ENCODE assay signal across 10 cellular contexts in genomic region chr1:193569696-193570269, GRCh38.
A peak's percentile ranks its signal among the peaks of the same experiment; 100 is the strongest.
DNase-seq lines count a peak whose midpoint lies in the region; ATAC-seq lines count a peak whose summit lies in the region.
"Had no signal": no experiment of that assay in that cellular context is flagged by ENCODE, and none has a peak within 500 bp of the region (broad histone marks: within the 10 kb centered on the region; RNA-seq: fewer than 3 reads in every experiment).

No MANE protein-coding gene starts in this region.

- no peak for DNase-seq in activated naive CD8-positive, alpha-beta T cell treated with anti-CD3 and anti-CD28 coated beads, Interleukin-2, amount 10 ng/mL, durations not matched to agents 7 days and 5 days
- peak in 4 of 9 donors; percentile 2 to 31 (median 16) for DNase-seq in naive thymus-derived CD4-positive, alpha-beta T cell
- no peak for DNase-seq in cerebellar cortex (ENCODE audit: low spot score)
- DNase-seq: heart left ventricle, NCI-H1436 treated with DMSO at 0.1 percent for 48 hours had no signal

- H3K27me3 Mint-ChIP-seq in activated naive CD8-positive, alpha-beta T cell treated with anti-CD3 and anti-CD28 coated beads, Interleukin-2, amount 10 ng/mL, durations not matched to agents 7 days and 5 days: no peaks in the 10 kb centered on the region
- H3K27me3 Mint-ChIP-seq in naive thymus-derived CD4-positive, alpha-beta T cell: no peaks in the 10 kb centered on the region

- peaks cover 4 to 16% of the 10 kb centered on the region in 2 donors for H3K4me1 ChIP-seq in naive thymus-derived CD4-positive, alpha-beta T cell (ENCODE audit: control insufficient read depth in 2 of 2, insufficient read depth in 2 of 2, low read length in 2 of 2)

- H3K27ac ChIP-seq in naive thymus-derived CD4-positive, alpha-beta T cell (ENCODE audit: low read depth, low read length): no peak overlapping the region
- H3K27ac ChIP-seq: heart left ventricle had no signal

- no peak overlapping the region for H3K4me3 ChIP-seq in naive thymus-derived CD4-positive, alpha-beta T cell (ENCODE audit: low read length)
- H3K4me3 ChIP-seq: heart left ventricle had no signal

- no peaks in the 10 kb centered on the region for H3K9me3 ChIP-seq in naive thymus-derived CD4-positive, alpha-beta T cell (ENCODE audit: control insufficient read depth in 2 of 3, low read length in 3 of 3)

- ATAC-seq in GM18502 (IDR thresholded peaks at IDR 0.05; ENCODE audit: poor library complexity, unreplicated experiment) (peak; percentile 72), HG03135 (IDR thresholded peaks at IDR 0.05; ENCODE audit: unreplicated experiment) (peak; percentile 81), GM21360 (IDR thresholded peaks at IDR 0.05; ENCODE audit: unreplicated experiment) (no peak), HG02884 (IDR thresholded peaks at IDR 0.05; ENCODE audit: unreplicated experiment) (no peak), GM21737 (IDR thresholded peaks at IDR 0.05; ENCODE audit: unreplicated experiment) (no peak)
- ATAC-seq in activated naive CD8-positive, alpha-beta T cell treated with anti-CD3 and anti-CD28 coated beads, Interleukin-2, amount 10 ng/mL, durations not matched to agents 7 days and 5 days (ENCODE audit: low read depth): peak; percentile 92
- peak; percentile 67 for ATAC-seq in naive thymus-derived CD4-positive, alpha-beta T cell
- ATAC-seq: heart left ventricle had no signal

- no peaks in the 10 kb centered on the region for H3K27me3 ChIP-seq in naive thymus-derived CD4-positive, alpha-beta T cell (ENCODE audit: control insufficient read depth in 2 of 2, insufficient read depth in 2 of 2, low read length in 2 of 2)
- H3K27me3 ChIP-seq: heart left ventricle had no signal

- H3K27ac Mint-ChIP-seq in activated naive CD8-positive, alpha-beta T cell treated with anti-CD3 and anti-CD28 coated beads, Interleukin-2, amount 10 ng/mL, durations not matched to agents 7 days and 5 days: peak overlapping the region; percentile 82
- H3K27ac Mint-ChIP-seq in naive thymus-derived CD4-positive, alpha-beta T cell: peak overlapping the region in 6 of 9 donors; percentile 34 to 89 (median 76)

- intact Hi-C loops in naive thymus-derived CD4-positive, alpha-beta T cell (cut with micrococcal nuclease): loop anchor here in 1 of 2 donors (1.0 kb wide), 3 partner anchors 29 to 151 kb away; no protein-coding TSS in a partner anchor

- CTCF ChIA-PET in naive thymus-derived CD4-positive, alpha-beta T cell (lab: Charles Lee): no interaction called here

- peaks cover 23% of the 10 kb centered on the region for H3K9me3 Mint-ChIP-seq in activated naive CD8-positive, alpha-beta T cell treated with anti-CD3 and anti-CD28 coated beads, Interleukin-2, amount 10 ng/mL, durations not matched to agents 7 days and 5 days
- peaks cover 0 to 31% (median 2%) of the 10 kb centered on the region in 11 donors for H3K9me3 Mint-ChIP-seq in naive thymus-derived CD4-positive, alpha-beta T cell

- POLR2A ChIA-PET in activated naive CD8-positive, alpha-beta T cell treated with anti-CD3 and anti-CD28 coated beads, Interleukin-2, amount 10 ng/mL, durations not matched to agents 7 days and 5 days (lab: Charles Lee): no interaction called here
- POLR2A ChIA-PET in naive thymus-derived CD4-positive, alpha-beta T cell (lab: Charles Lee): interaction anchor here (0.6 to 0.8 kb wide), 2 partner anchors 22 to 682 kb away, joined by 3 read pairs; no protein-coding TSS in a partner anchor

- H3K4me1 Mint-ChIP-seq in activated naive CD8-positive, alpha-beta T cell treated with anti-CD3 and anti-CD28 coated beads, Interleukin-2, amount 10 ng/mL, durations not matched to agents 7 days and 5 days: peaks cover 12% of the 10 kb centered on the region
- peaks cover 12 to 24% (median 19%) of the 10 kb centered on the region in 7 donors for H3K4me1 Mint-ChIP-seq in naive thymus-derived CD4-positive, alpha-beta T cell

- peak overlapping the region; percentile 47 for H3K4me3 Mint-ChIP-seq in activated naive CD8-positive, alpha-beta T cell treated with anti-CD3 and anti-CD28 coated beads, Interleukin-2, amount 10 ng/mL, durations not matched to agents 7 days and 5 days
- peak overlapping the region in 5 of 10 donors; percentile 4 to 63 (median 23) for H3K4me3 Mint-ChIP-seq in naive thymus-derived CD4-positive, alpha-beta T cell

- no peaks in the 10 kb centered on the region for H3K36me3 ChIP-seq in naive thymus-derived CD4-positive, alpha-beta T cell (ENCODE audit: control insufficient read depth in 2 of 3, insufficient read depth in 3 of 3, low read length in 3 of 3)
- H3K36me3 ChIP-seq: heart left ventricle had no signal

- H3K36me3 Mint-ChIP-seq in activated naive CD8-positive, alpha-beta T cell treated with anti-CD3 and anti-CD28 coated beads, Interleukin-2, amount 10 ng/mL, durations not matched to agents 7 days and 5 days: peaks cover 32% of the 10 kb centered on the region
- H3K36me3 Mint-ChIP-seq in naive thymus-derived CD4-positive, alpha-beta T cell: peaks cover 0 to 50% (median 4%) of the 10 kb centered on the region in 5 donors

Comparison
In these comparisons a context has a peak if more than half of its experiments do, and no peak if none do; other contexts are left out.
1. ATAC-seq: peak in GM18502 (single experiment), HG03135 (single experiment), activated naive CD8-positive, alpha-beta T cell treated with anti-CD3 and anti-CD28 coated beads, Interleukin-2, amount 10 ng/mL, durations not matched to agents 7 days and 5 days (single experiment) and naive thymus-derived CD4-positive, alpha-beta T cell (single experiment); none in GM21360 (single experiment), HG02884 (single experiment) and GM21737 (single experiment).